In genomic region chr1:163258181-163258580, GRCh38 we compare ENCODE assay signal across 19 cellular contexts. TPM values are rescaled to one million over a fixed set of nuclear protein-coding genes. Genes with fewer than 3 reads are reported as not detected.
A peak's percentile ranks its signal among the peaks of the same experiment; 100 is the strongest.
DNase-seq lines count a peak whose midpoint lies in the region; ATAC-seq lines count a peak whose summit lies in the region.
"Had no signal": no experiment of that assay in that cellular context is flagged by ENCODE, and none has a peak within 500 bp of the region (broad histone marks: within the 10 kb centered on the region; RNA-seq: fewer than 3 reads in every experiment).

No MANE protein-coding gene starts in this region.

- H3K36me3 ChIP-seq in skeletal muscle satellite cell (ENCODE audit: insufficient read depth, low read length) = no peaks in the 10 kb centered on the region
- H3K36me3 ChIP-seq: gastroesophageal sphincter, upper lobe of left lung had no signal

- no peak for ATAC-seq in HG03354 (IDR thresholded peaks at IDR 0.05; ENCODE audit: poor library complexity, severe bottlenecking, unreplicated experiment)
- ATAC-seq: gastroesophageal sphincter; psoas muscle; stimulated activated naive CD8-positive, alpha-beta T cell treated with anti-CD3 and anti-CD28 coated beads, Interleukin-15, amount 100 ng/mL, for 72 hours; WTC11 had no signal

- no peaks in the 10 kb centered on the region for H3K9me3 ChIP-seq in skeletal muscle satellite cell (replicated peaks; ENCODE audit: low read length)
- H3K9me3 ChIP-seq: gastroesophageal sphincter, psoas muscle, upper lobe of left lung had no signal

- H3K4me2 ChIP-seq in skeletal muscle satellite cell (ENCODE audit: low read length) = peak overlapping the region; percentile 28

- peaks cover 11% of the 10 kb centered on the region for H3K4me1 ChIP-seq in skeletal muscle satellite cell (ENCODE audit: control insufficient read depth, insufficient read depth, low read length)
- H3K4me1 ChIP-seq: gastroesophageal sphincter, psoas muscle, upper lobe of left lung had no signal

- H3K9ac ChIP-seq in skeletal muscle satellite cell (ENCODE audit: low read depth, low read length) = no peak overlapping the region

- H3K4me3 ChIP-seq in skeletal muscle satellite cell (ENCODE audit: low read length) = no peak overlapping the region
- H3K4me3 ChIP-seq: gastroesophageal sphincter, psoas muscle, upper lobe of left lung had no signal

- DNase-seq in GM04504 (ENCODE audit: low read depth) = peak; percentile 20
- DNase-seq in amniotic epithelial cell (ENCODE audit: low read depth) = peak; percentile 39
- peak; percentile 63 for DNase-seq in fibroblast of peridontal ligament (ENCODE audit: extremely low read depth)
- no peak for DNase-seq in retina
- no peak for DNase-seq in NCI-H2196 (lab: John Stamatoyannopoulos, UW; ENCODE audit: unreplicated experiment)
- DNase-seq: activated CD4-positive, alpha-beta T cell treated with anti-CD3 and anti-CD28 coated beads, Interleukin-2, amount 50 U/mL, for 48 hours; Calu3; Kasumi-1; midbrain; NCI-H1092; NCI-H2081; psoas muscle; stimulated activated CD4-positive, alpha-beta T cell treated with anti-CD3 and anti-CD28 coated beads, Interleukin-4, amount 100 ng/mL, for 1 hour; stimulated activated naive CD8-positive, alpha-beta T cell treated with anti-CD3 and anti-CD28 coated beads, Interleukin-15, amount 100 ng/mL, for 72 hours; upper lobe of left lung had no signal

- no peaks in the 10 kb centered on the region for H3K27me3 ChIP-seq in skeletal muscle satellite cell (ENCODE audit: control insufficient read depth, insufficient read depth, low read length)
- H3K27me3 ChIP-seq: gastroesophageal sphincter, upper lobe of left lung had no signal

RNA-seq across cellular contexts. Expression of gene RGS5, which starts 55.5 kb away (rescaled TPM):
- 1.1 and 1.5 TPM in 2 replicates for total RNA-seq in skeletal muscle satellite cell (2012; rRNA removed)

Comparison
In these comparisons a context has a peak if more than half of its experiments do, and no peak if none do; other contexts are left out.
1. DNase-seq: peak in GM04504 (single experiment), amniotic epithelial cell (single experiment) and fibroblast of peridontal ligament (single experiment); none in retina (single experiment) and NCI-H2196 (single experiment).